In genomic region chr1:44030606-44031050, GRCh38 we compare ENCODE assay signal across 8 cellular contexts. TPM values are rescaled to one million over a fixed set of nuclear protein-coding genes. Genes with fewer than 3 reads are reported as not detected.
A peak's percentile ranks its signal among the peaks of the same experiment; 100 is the strongest.
DNase-seq lines count a peak whose midpoint lies in the region; ATAC-seq and TF ChIP-seq lines count a peak whose summit lies in the region.

No MANE protein-coding gene starts in this region.

- TF ChIP-seq CTCF in fibroblast of pulmonary artery (IDR thresholded peaks at IDR 0.05; ENCODE audit: low read length, missing control alignments), result no peak
- peak; percentile 55 for TF ChIP-seq CTCF in neural cell (IDR thresholded peaks at IDR 0.05; ENCODE audit: poor library complexity, severe bottlenecking)

- H3K4me2 ChIP-seq in Karpas-422 (ENCODE audit: low read depth, low read length, poor library complexity, severe bottlenecking) (peak overlapping the region; percentile 84), neural cell (ENCODE audit: low read length) (peak overlapping the region; percentile 68)

- peak overlapping the region; percentile 33; the same call in 1 of the 2 replicates for H2AFZ ChIP-seq in Karpas-422 (ENCODE audit: low read length)
- peak overlapping the region; percentile 73 for H2AFZ ChIP-seq in neural cell (ENCODE audit: low read depth, low read length)

- H3K27me3 ChIP-seq in Karpas-422 (ENCODE audit: low read length) (no peaks in the 10 kb centered on the region), neural cell (ENCODE audit: insufficient read depth, low read depth, low read length) (no peaks in the 10 kb centered on the region)

- H3K79me2 ChIP-seq in Karpas-422 (ENCODE audit: low read length) (no peaks in the 10 kb centered on the region), neural cell (replicated peaks; ENCODE audit: insufficient read depth, low read length) (no peaks in the 10 kb centered on the region)

- H3K4me1 ChIP-seq in Karpas-422 (ENCODE audit: low read length) (peaks cover 54% of the 10 kb centered on the region), urinary bladder (ENCODE audit: insufficient read depth) (peaks cover 3% of the 10 kb centered on the region)

- H3K4me3 ChIP-seq in Karpas-422 (ENCODE audit: low read length) (peak overlapping the region; percentile 72), fibroblast of pulmonary artery (replicated peaks; ENCODE audit: low read depth, low read length) (peak overlapping the region; percentile 73), neural cell (ENCODE audit: low read length) (peak overlapping the region; percentile 99), urinary bladder (ENCODE audit: low read depth, low read length) (peak overlapping the region; percentile 72)

- no peak for TF ChIP-seq EP300 in neural cell (conservative IDR thresholded peaks at IDR 0.05; ENCODE audit: poor library complexity, severe bottlenecking)

- no peaks in the 10 kb centered on the region for H4K20me1 ChIP-seq in Karpas-422 (ENCODE audit: insufficient read depth, low read depth, low read length)
- H4K20me1 ChIP-seq in neural cell (ENCODE audit: insufficient read depth), result no peaks in the 10 kb centered on the region

- under 1% methylated on average over 47 of the region's 47 CpGs for WGBS in urinary bladder

- ATAC-seq in GM21619 (IDR thresholded peaks at IDR 0.05; ENCODE audit: unreplicated experiment), result peak; percentile 23

- H3K9me3 ChIP-seq in Karpas-422 (ENCODE audit: low read length), result no peaks in the 10 kb centered on the region
- no peaks in the 10 kb centered on the region for H3K9me3 ChIP-seq in neural cell (ENCODE audit: low read length)

- H3F3A ChIP-seq in neural cell (ENCODE audit: insufficient read depth, low read length, poor library complexity, severe bottlenecking), result no peaks in the 10 kb centered on the region

- H3K27ac ChIP-seq in Karpas-422 (ENCODE audit: low read length) (no peak overlapping the region), neural cell (ENCODE audit: low read length) (peak overlapping the region; percentile 75), urinary bladder (ENCODE audit: low read depth) (peak overlapping the region; percentile 40)

- H3K9ac ChIP-seq in Karpas-422 (ENCODE audit: low read length) (peak overlapping the region; percentile 68), neural cell (ENCODE audit: low read length) (peak overlapping the region; percentile 90)

- H3K36me3 ChIP-seq in Karpas-422 (ENCODE audit: insufficient read depth, low read length), result no peaks in the 10 kb centered on the region
- no peaks in the 10 kb centered on the region for H3K36me3 ChIP-seq in neural cell (ENCODE audit: insufficient read depth, low read length)
- no peaks in the 10 kb centered on the region for H3K36me3 ChIP-seq in urinary bladder (ENCODE audit: insufficient read depth)

- H3K9me2 ChIP-seq in Karpas-422 (replicated peaks; ENCODE audit: insufficient read depth, low read length), result no peaks in the 10 kb centered on the region
- no peaks in the 10 kb centered on the region for H3K9me2 ChIP-seq in neural cell (ENCODE audit: insufficient read depth, low read length)

- TF ChIP-seq RAD21 in neural cell (conservative IDR thresholded peaks at IDR 0.05), result peak; percentile 50

- DNase-seq in NCI-H1694 (lab: John Stamatoyannopoulos, UW), result peak; percentile 49
- DNase-seq in NCI-H1694 treated with DMSO at 0.1 percent for 48 hours (lab: John Stamatoyannopoulos, UW), result no peak
- DNase-seq in Karpas-422, result peak; percentile 80
- peak; percentile 41 to 54 for DNase-seq in activated CD4-positive, alpha-beta T cell treated with anti-CD3 and anti-CD28 coated beads, Interleukin-2, amount 50 U/mL, for 48 hours
- DNase-seq in fibroblast of pulmonary artery (ENCODE audit: low read depth), result peak; percentile 35

TF ChIP-seq in neural cell, 6 proteins besides CTCF, POLR2A, EP300 and RAD21:
- TF ChIP-seq POLR2AphosphoS5 (IDR thresholded peaks at IDR 0.05) (no peak), MXI1 (conservative IDR thresholded peaks at IDR 0.05; ENCODE audit: poor library complexity, severe bottlenecking) (no peak), SMC3 (conservative IDR thresholded peaks at IDR 0.05; ENCODE audit: poor library complexity) (peak; percentile 39), EZH2 (IDR thresholded peaks at IDR 0.05; ENCODE audit: borderline replicate concordance, insufficient read depth, low read length, poor library complexity, severe bottlenecking) (no peak)

RNA-seq across cellular contexts. Expression of gene SLC6A9, which starts 0.6 kb away (rescaled TPM):
- total RNA-seq in Karpas-422 (2014; rRNA removed; shearing (Covaris generic); ENCODE audit: low replicate concordance), result 7.0 and 7.9 TPM in 2 replicates
- polyA plus RNA-seq in neural cell (1.3 and 1.6 TPM in 2 replicates), urinary bladder (19.8 TPM)
- polyA minus RNA-seq in neural cell, result 3.4 and 4.1 TPM in 2 replicates
- 6.1 TPM for total RNA-seq in urinary bladder

RNA-seq across cellular contexts. Expression of gene CCDC24, which starts 39.2 kb away (rescaled TPM):
- total RNA-seq in Karpas-422 (2014; rRNA removed; shearing (Covaris generic); ENCODE audit: low replicate concordance), result 28.1 and 34.7 TPM in 2 replicates
- 16.3 and 16.5 TPM in 2 replicates for polyA plus RNA-seq in neural cell
- 3.2 and 4.2 TPM in 2 replicates for polyA minus RNA-seq in neural cell
- 2.8 TPM for total RNA-seq in urinary bladder
- polyA plus RNA-seq in urinary bladder, result 7.2 TPM

RNA-seq across cellular contexts. Expression of gene B4GALT2, which starts 51.6 kb away (rescaled TPM):
- 42.9 and 68.7 TPM in 2 replicates for total RNA-seq in Karpas-422 (2014; rRNA removed; shearing (Covaris generic); ENCODE audit: low replicate concordance)
- polyA plus RNA-seq in neural cell (129 and 147 TPM in 2 replicates), urinary bladder (55.9 TPM)
- 117 and 141 TPM in 2 replicates for polyA minus RNA-seq in neural cell
- total RNA-seq in urinary bladder, result 35.2 TPM

RNA-seq across cellular contexts. Expression of gene ATP6V0B, which starts 55.9 kb away (rescaled TPM):
- 386 and 447 TPM in 2 replicates for total RNA-seq in Karpas-422 (2014; rRNA removed; shearing (Covaris generic); ENCODE audit: low replicate concordance)
- 580 and 705 TPM in 2 replicates for polyA plus RNA-seq in neural cell
- polyA minus RNA-seq in neural cell, result 239 and 250 TPM in 2 replicates
- 44.4 TPM for total RNA-seq in urinary bladder
- polyA plus RNA-seq in urinary bladder, result 120 TPM
